Comparison of ENCODE assay signal across 8 cellular contexts in the genomic region with DNA sequence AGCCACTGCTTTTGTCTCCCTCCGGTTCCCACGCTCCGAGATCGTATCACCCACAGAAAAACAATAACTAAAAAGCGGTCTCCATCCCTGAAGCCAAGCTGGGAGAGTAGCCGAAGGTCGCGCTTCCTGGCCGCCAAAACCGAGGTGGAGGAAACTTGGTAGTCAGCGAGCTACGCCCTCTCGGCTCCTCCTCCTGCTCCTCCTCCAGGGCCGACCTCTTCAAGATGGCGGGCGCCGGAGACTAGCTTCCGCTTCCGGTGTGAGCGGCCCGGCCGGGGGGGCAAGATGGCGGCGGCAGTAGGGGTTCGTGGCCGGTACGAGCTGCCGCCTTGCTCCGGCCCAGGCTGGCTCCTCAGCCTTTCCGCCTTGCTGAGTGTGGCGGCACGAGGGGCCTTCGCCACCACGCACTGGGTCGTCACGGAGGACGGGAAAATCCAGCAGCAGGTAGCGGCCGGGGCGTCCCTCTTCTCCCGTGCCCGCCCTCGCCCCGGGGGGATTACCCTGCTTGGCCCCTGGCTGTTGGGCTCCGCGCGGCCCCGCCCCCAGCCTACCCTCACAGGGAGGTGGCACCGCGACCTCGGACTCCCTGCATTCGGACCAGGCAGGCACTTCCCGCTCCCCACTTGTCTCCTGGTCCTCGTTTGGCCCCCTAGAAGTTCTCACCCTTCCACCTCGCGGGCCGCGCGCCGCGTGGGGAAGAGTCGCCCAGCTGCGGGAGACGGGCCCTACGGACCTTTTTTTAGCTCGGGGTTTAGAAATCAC. TPM values are rescaled to one million over a fixed set of nuclear protein-coding genes. Genes with fewer than 3 reads are reported as not detected.
DNase-seq lines count a peak whose midpoint lies in the region; ATAC-seq and TF ChIP-seq lines count a peak whose summit lies in the region.

A gene with protein sequence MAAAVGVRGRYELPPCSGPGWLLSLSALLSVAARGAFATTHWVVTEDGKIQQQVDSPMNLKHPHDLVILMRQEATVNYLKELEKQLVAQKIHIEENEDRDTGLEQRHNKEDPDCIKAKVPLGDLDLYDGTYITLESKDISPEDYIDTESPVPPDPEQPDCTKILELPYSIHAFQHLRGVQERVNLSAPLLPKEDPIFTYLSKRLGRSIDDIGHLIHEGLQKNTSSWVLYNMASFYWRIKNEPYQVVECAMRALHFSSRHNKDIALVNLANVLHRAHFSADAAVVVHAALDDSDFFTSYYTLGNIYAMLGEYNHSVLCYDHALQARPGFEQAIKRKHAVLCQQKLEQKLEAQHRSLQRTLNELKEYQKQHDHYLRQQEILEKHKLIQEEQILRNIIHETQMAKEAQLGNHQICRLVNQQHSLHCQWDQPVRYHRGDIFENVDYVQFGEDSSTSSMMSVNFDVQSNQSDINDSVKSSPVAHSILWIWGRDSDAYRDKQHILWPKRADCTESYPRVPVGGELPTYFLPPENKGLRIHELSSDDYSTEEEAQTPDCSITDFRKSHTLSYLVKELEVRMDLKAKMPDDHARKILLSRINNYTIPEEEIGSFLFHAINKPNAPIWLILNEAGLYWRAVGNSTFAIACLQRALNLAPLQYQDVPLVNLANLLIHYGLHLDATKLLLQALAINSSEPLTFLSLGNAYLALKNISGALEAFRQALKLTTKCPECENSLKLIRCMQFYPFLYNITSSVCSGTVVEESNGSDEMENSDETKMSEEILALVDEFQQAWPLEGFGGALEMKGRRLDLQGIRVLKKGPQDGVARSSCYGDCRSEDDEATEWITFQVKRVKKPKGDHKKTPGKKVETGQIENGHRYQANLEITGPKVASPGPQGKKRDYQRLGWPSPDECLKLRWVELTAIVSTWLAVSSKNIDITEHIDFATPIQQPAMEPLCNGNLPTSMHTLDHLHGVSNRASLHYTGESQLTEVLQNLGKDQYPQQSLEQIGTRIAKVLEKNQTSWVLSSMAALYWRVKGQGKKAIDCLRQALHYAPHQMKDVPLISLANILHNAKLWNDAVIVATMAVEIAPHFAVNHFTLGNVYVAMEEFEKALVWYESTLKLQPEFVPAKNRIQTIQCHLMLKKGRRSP (plus strand): TSS at position 251 of the 762 bp plus-strand sequence. CDS start 35 bp downstream, at position 286.

- WGBS in gastroesophageal sphincter (ENCODE audit: low coverage in 1 of 2), 2 donors, result 0% methylated on average over 10 to 13 of the region's 66 CpGs

- H3K36me3 Mint-ChIP-seq in activated naive CD4-positive, alpha-beta T cell treated with anti-CD3 and anti-CD28 coated beads for 36 hours (ENCODE audit: low read depth), result peaks cover 5% of the 10 kb centered on the region

- CTCF ChIA-PET in HEK293T (lab: Yijun Ruan, JAX), result no interaction called here
- CTCF ChIA-PET in activated naive CD4-positive, alpha-beta T cell treated with anti-CD3 and anti-CD28 coated beads for 36 hours (lab: Charles Lee), result interaction anchor here (1.1 to 2.4 kb wide), 2 partner anchors 9 to 46 kb away, joined by 3 to 20 read pairs; a partner anchor contains a TSS

- H3K4me3 ChIP-seq in gastroesophageal sphincter (peak within 1 kb of the TSS; percentile 93 to 95), neutrophil (ENCODE audit: low read depth in 1 of 2, low read length in 1 of 2) (peak within 1 kb of the TSS; percentile 78 to 96)

- peak; percentile 73 to 85 for TF ChIP-seq POLR2A in gastroesophageal sphincter (IDR thresholded peaks at IDR 0.05)

- H3K9me3 Mint-ChIP-seq in activated naive CD4-positive, alpha-beta T cell treated with anti-CD3 and anti-CD28 coated beads for 36 hours, result no peaks in the 10 kb centered on the region

- POLR2A ChIA-PET in HEK293T (lab: Yijun Ruan, JAX), result interaction anchor here (0.5 to 2.7 kb wide), 11 partner anchors 9 to 224 kb away, joined by 3 to 20 read pairs (median 4); a partner anchor contains a TSS

- peak within 1 kb of the TSS; percentile 95 for H3K4me3 Mint-ChIP-seq in activated naive CD4-positive, alpha-beta T cell treated with anti-CD3 and anti-CD28 coated beads for 36 hours

- H3K27me3 ChIP-seq in gastroesophageal sphincter (no peaks in the 10 kb centered on the region), neutrophil (peaks cover 4% of the 10 kb centered on the region)

- peak in 1 of 4 experiments; percentile 13 for TF ChIP-seq CTCF in gastroesophageal sphincter (IDR thresholded peaks at IDR 0.05)
- TF ChIP-seq CTCF in neutrophil (IDR thresholded peaks at IDR 0.05), result peak; percentile 20

- peak within 1 kb of the TSS; percentile 64 to 89 (median 88) for H3K27ac ChIP-seq in gastroesophageal sphincter
- peak within 1 kb of the TSS; percentile 85 for H3K27ac ChIP-seq in neutrophil
- peak within 1 kb of the TSS; percentile 81 for H3K27ac ChIP-seq in substantia nigra (ENCODE audit: low read depth, low read length, poor library complexity, severe bottlenecking)

- no peaks in the 10 kb centered on the region for H3K27me3 Mint-ChIP-seq in activated naive CD4-positive, alpha-beta T cell treated with anti-CD3 and anti-CD28 coated beads for 36 hours (ENCODE audit: low read depth)

- H3K27ac Mint-ChIP-seq in activated naive CD4-positive, alpha-beta T cell treated with anti-CD3 and anti-CD28 coated beads for 36 hours, result peak within 1 kb of the TSS; percentile 94

- H3K36me3 ChIP-seq in gastroesophageal sphincter (no peaks in the 10 kb centered on the region), neutrophil (no peaks in the 10 kb centered on the region)

- H3K4me1 ChIP-seq in gastroesophageal sphincter (peaks cover 5 to 48% (median 13%) of the 10 kb centered on the region in 3 donors), neutrophil (ENCODE audit: control insufficient read depth in 1 of 2, insufficient read depth in 1 of 2, low read depth in 1 of 2, low read length in 1 of 2) (peaks cover 20 to 21% of the 10 kb centered on the region in 2 experiments)

- TF ChIP-seq EP300 in gastroesophageal sphincter (IDR thresholded peaks at IDR 0.05), result no peak

- peak; percentile 99 for ATAC-seq in gastroesophageal sphincter

- intact Hi-C loops in activated naive CD4-positive, alpha-beta T cell treated with anti-CD3 and anti-CD28 coated beads for 36 hours (cut with micrococcal nuclease), result loop anchor here (1.0 to 5.0 kb wide), 7 partner anchors 38 to 708 kb away; a partner anchor contains a TSS

- DNase-seq in GF-D8 (lab: John Stamatoyannopoulos, UW) (peak; percentile 69), HEK293T (ENCODE audit: extremely low spot score) (peak; percentile 91), MV-4-11 (lab: John Stamatoyannopoulos, UW) (peak; percentile 90), SK-N-DZ (ENCODE audit: low spot score) (peak; percentile 94), substantia nigra (lab: John Stamatoyannopoulos, UW) (peak; percentile 56 to 96 (median 90))
- peak; percentile 96 for DNase-seq in activated naive CD4-positive, alpha-beta T cell treated with anti-CD3 and anti-CD28 coated beads for 36 hours

- H3K4me1 Mint-ChIP-seq in activated naive CD4-positive, alpha-beta T cell treated with anti-CD3 and anti-CD28 coated beads for 36 hours (ENCODE audit: low read depth), result peaks cover 37% of the 10 kb centered on the region

- H3K9me3 ChIP-seq in gastroesophageal sphincter (no peaks in the 10 kb centered on the region), neutrophil (no peaks in the 10 kb centered on the region)

TF ChIP-seq in HEK293T, 16 proteins besides CTCF, POLR2A, EP300 and RAD21:
- TF ChIP-seq CTBP1 (IDR thresholded peaks at IDR 0.05; ENCODE audit: borderline replicate concordance) (no peak), ELF4 (IDR thresholded peaks at IDR 0.05) (peak; percentile 76), HDGF (IDR thresholded peaks at IDR 0.05; ENCODE audit: borderline replicate concordance) (no peak), SUZ12 (IDR thresholded peaks at IDR 0.05) (no peak), FOXK2 (IDR thresholded peaks at IDR 0.05) (no peak), FOXM1 (IDR thresholded peaks at IDR 0.05; ENCODE audit: borderline replicate concordance) (no peak), ARNT (IDR thresholded peaks at IDR 0.05) (no peak), NFRKB (IDR thresholded peaks at IDR 0.05) (no peak), BHLHE40 (IDR thresholded peaks at IDR 0.05; ENCODE audit: borderline replicate concordance) (no peak), FOXA1 (IDR thresholded peaks at IDR 0.05) (no peak), ZNF384 (IDR thresholded peaks at IDR 0.05) (no peak), LEF1 (IDR thresholded peaks at IDR 0.05; ENCODE audit: borderline replicate concordance) (no peak), TARDBP (IDR thresholded peaks at IDR 0.05) (no peak), SP1 (IDR thresholded peaks at IDR 0.05) (no peak), L3MBTL2 (conservative IDR thresholded peaks at IDR 0.05) (peak; percentile 37)
- TF ChIP-seq, protein P1, sequence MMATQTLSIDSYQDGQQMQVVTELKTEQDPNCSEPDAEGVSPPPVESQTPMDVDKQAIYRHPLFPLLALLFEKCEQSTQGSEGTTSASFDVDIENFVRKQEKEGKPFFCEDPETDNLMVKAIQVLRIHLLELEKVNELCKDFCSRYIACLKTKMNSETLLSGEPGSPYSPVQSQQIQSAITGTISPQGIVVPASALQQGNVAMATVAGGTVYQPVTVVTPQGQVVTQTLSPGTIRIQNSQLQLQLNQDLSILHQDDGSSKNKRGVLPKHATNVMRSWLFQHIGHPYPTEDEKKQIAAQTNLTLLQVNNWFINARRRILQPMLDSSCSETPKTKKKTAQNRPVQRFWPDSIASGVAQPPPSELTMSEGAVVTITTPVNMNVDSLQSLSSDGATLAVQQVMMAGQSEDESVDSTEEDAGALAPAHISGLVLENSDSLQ (IDR thresholded peaks at IDR 0.05), result no peak

RNA-seq across cellular contexts. Expression of the gene that starts here (rescaled TPM):
- 37.4 and 54.7 TPM in 2 replicates for polyA plus RNA-seq in SK-N-DZ (2014; cell fraction: cytosol; rRNA removed)
- 148 and 159 TPM in 2 replicates for polyA plus RNA-seq in SK-N-DZ (2014; cell fraction: nucleus; rRNA removed)
- 10 to 100 TPM; 57.1 to 64.3 TPM for total RNA-seq in activated naive CD4-positive, alpha-beta T cell treated with anti-CD3 and anti-CD28 coated beads for 36 hours
- 100 to 1,000 TPM in 1 of 4 donors, 10 to 100 TPM in 3; 46.9 to 130 (median 78.1) TPM for total RNA-seq in gastroesophageal sphincter

Comparison
In these comparisons a context has a peak if more than half of its experiments do, and no peak if none do; other contexts are left out.
1. Peak in every context shown above with its lines: DNase-seq, ATAC-seq, H3K4me3 ChIP-seq and H3K27ac ChIP-seq.